ENCODE assay signal across 15 cellular contexts in the genomic region with DNA sequence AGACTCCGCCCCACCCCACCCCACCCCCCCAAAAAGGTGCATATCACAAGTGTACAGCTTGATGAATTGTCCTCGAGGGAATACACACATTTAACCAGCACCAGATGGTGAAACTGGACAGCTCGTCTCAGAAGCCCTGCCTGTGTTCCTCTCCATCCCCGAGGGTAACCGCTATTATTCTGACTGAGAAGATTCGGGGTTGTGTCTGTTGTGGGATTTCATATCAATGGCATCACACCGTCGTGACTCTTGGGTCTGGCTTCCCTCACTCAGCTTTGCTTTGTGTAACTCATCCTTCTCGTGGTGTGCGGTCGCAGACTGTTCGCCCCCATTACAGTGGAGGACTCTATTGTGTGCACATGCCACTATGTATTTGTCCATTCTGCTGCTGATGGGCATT. TPM values are rescaled to one million over a fixed set of nuclear protein-coding genes. Genes with fewer than 3 reads are reported as not detected.
DNase-seq lines count a peak whose midpoint lies in the region; ATAC-seq and TF ChIP-seq lines count a peak whose summit lies in the region.
"Had no signal": no experiment of that assay in that cellular context is flagged by ENCODE, and none has a peak within 500 bp of the region (broad histone marks: within the 10 kb centered on the region; RNA-seq: fewer than 3 reads in every experiment).

No MANE protein-coding gene starts in this region.

- H3K4me3 Mint-ChIP-seq in glutamatergic neuron (ENCODE audit: unreplicated experiment) (peak overlapping the region; percentile 64), CD14-positive monocyte (no peak overlapping the region)
- H3K4me3 Mint-ChIP-seq in CD8-positive, alpha-beta T cell = no peak overlapping the region
- H3K4me3 Mint-ChIP-seq: activated naive CD8-positive, alpha-beta T cell treated with anti-CD3 and anti-CD28 coated beads, Interleukin-2, amount 50 U/mL, for 24 hours; activated T-cell treated with anti-CD3 and anti-CD28 coated beads, Interleukin-2, amount 50 U/mL, for 4 hours had no signal

- H3K9me3 Mint-ChIP-seq in glutamatergic neuron (ENCODE audit: unreplicated experiment) (peaks cover 6% of the 10 kb centered on the region), CD14-positive monocyte (no peaks in the 10 kb centered on the region)
- H3K9me3 Mint-ChIP-seq in CD8-positive, alpha-beta T cell = no peaks in the 10 kb centered on the region
- H3K9me3 Mint-ChIP-seq: activated naive CD8-positive, alpha-beta T cell treated with anti-CD3 and anti-CD28 coated beads, Interleukin-2, amount 50 U/mL, for 24 hours; activated T-cell treated with anti-CD3 and anti-CD28 coated beads, Interleukin-2, amount 50 U/mL, for 4 hours had no signal

- POLR2A ChIA-PET in PC-9 (lab: Charles Lee; ENCODE audit: unreplicated experiment) = interaction anchor here (0.6 to 0.9 kb wide), 3 partner anchors 9 to 1544 kb away, joined by 3 read pairs; a partner anchor contains a TSS
- POLR2A ChIA-PET in CD8-positive, alpha-beta T cell (lab: Charles Lee) = no interaction called here

- peaks cover 23% of the 10 kb centered on the region for H3K4me1 Mint-ChIP-seq in glutamatergic neuron (ENCODE audit: low read depth, unreplicated experiment)
- peaks cover 2% of the 10 kb centered on the region for H3K4me1 Mint-ChIP-seq in CD14-positive monocyte
- H3K4me1 Mint-ChIP-seq in CD8-positive, alpha-beta T cell (ENCODE audit: low read depth) = no peaks in the 10 kb centered on the region
- H3K4me1 Mint-ChIP-seq: activated naive CD8-positive, alpha-beta T cell treated with anti-CD3 and anti-CD28 coated beads, Interleukin-2, amount 50 U/mL, for 24 hours had no signal

- DNase-seq in heart right ventricle (no peak), Right ventricle myocardium inferior (ENCODE audit: missing footprints) (no peak), PC-9 (no peak), glutamatergic neuron (no peak), suprapubic skin (ENCODE audit: low spot score in 2 of 2) (no peak), RKO (ENCODE audit: low spot score) (no peak), CD14-positive monocyte (ENCODE audit: low spot score) (no peak)
- DNase-seq in CD8-positive, alpha-beta T cell = no peak
- DNase-seq: activated naive CD8-positive, alpha-beta T cell treated with anti-CD3 and anti-CD28 coated beads, Interleukin-2, amount 50 U/mL, for 24 hours; activated T-cell treated with anti-CD3 and anti-CD28 coated beads, Interleukin-2, amount 50 U/mL, for 4 hours; Calu3; MG63; NCI-H2081; NK-92 treated with Interleukin-12 subunit alpha and Interleukin-12 subunit beta, amount 100 ng/mL, for 24 hours; testis had no signal

- no peaks in the 10 kb centered on the region for H3K9me2 ChIP-seq in PC-9 (ENCODE audit: insufficient read depth)

- H3K27me3 ChIP-seq in heart right ventricle (no peaks in the 10 kb centered on the region), PC-9 (ENCODE audit: insufficient read depth, low read depth) (no peaks in the 10 kb centered on the region), suprapubic skin (no peaks in the 10 kb centered on the region)
- H3K27me3 ChIP-seq in CD8-positive, alpha-beta T cell (ENCODE audit: insufficient read depth, low read length) = no peaks in the 10 kb centered on the region
- H3K27me3 ChIP-seq: MG63, testis had no signal

- H2AFZ ChIP-seq in PC-9 = no peak overlapping the region

- BruUV-seq in PC-9 (replicated peaks; lab: Mats Ljungman, UMichigan) = no TSS peak

- H3K27me3 Mint-ChIP-seq in glutamatergic neuron (ENCODE audit: unreplicated experiment) (peaks cover 14% of the 10 kb centered on the region), CD14-positive monocyte (ENCODE audit: low read depth in 3 of 3) (peaks cover 0 to 5% (median 2%) of the 10 kb centered on the region in 3 donors)
- no peaks in the 10 kb centered on the region for H3K27me3 Mint-ChIP-seq in CD8-positive, alpha-beta T cell (ENCODE audit: low read depth)
- H3K27me3 Mint-ChIP-seq: activated naive CD8-positive, alpha-beta T cell treated with anti-CD3 and anti-CD28 coated beads, Interleukin-2, amount 50 U/mL, for 24 hours had no signal

- no peak for TF ChIP-seq EP300 in suprapubic skin (IDR thresholded peaks at IDR 0.05)

- CTCF ChIA-PET in PC-9 (lab: Charles Lee) = interaction anchor here (0.7 to 1.8 kb wide), 3 partner anchors 9 to 291 kb away, joined by 3 to 6 read pairs (median 4); no protein-coding TSS in a partner anchor
- CTCF ChIA-PET in CD8-positive, alpha-beta T cell (lab: Charles Lee) = no interaction called here

- H3K36me3 ChIP-seq in heart right ventricle = peaks cover 0 to 3% (median 0%) of the 10 kb centered on the region in 9 donors
- H3K36me3 ChIP-seq in PC-9 (ENCODE audit: low read depth) = peaks cover 5% of the 10 kb centered on the region; the same call in 1 of the 2 replicates
- H3K36me3 ChIP-seq in suprapubic skin = no peaks in the 10 kb centered on the region
- H3K36me3 ChIP-seq in CD8-positive, alpha-beta T cell (ENCODE audit: insufficient read depth, low read length) = no peaks in the 10 kb centered on the region
- H3K36me3 ChIP-seq: MG63 had no signal

- no peak overlapping the region for H3K4me3 ChIP-seq in heart right ventricle
- no peak overlapping the region for H3K4me3 ChIP-seq in PC-9
- no peak overlapping the region for H3K4me3 ChIP-seq in suprapubic skin
- H3K4me3 ChIP-seq in CD8-positive, alpha-beta T cell (ENCODE audit: low read depth, low read length) = no peak overlapping the region
- H3K4me3 ChIP-seq: MG63, testis had no signal

- H3K27ac Mint-ChIP-seq in glutamatergic neuron (ENCODE audit: unreplicated experiment) (peak overlapping the region; percentile 92), CD14-positive monocyte (no peak overlapping the region)
- no peak overlapping the region for H3K27ac Mint-ChIP-seq in CD8-positive, alpha-beta T cell
- H3K27ac Mint-ChIP-seq: activated naive CD8-positive, alpha-beta T cell treated with anti-CD3 and anti-CD28 coated beads, Interleukin-2, amount 50 U/mL, for 24 hours had no signal

- H3K4me2 ChIP-seq in PC-9 = peak overlapping the region; percentile 59

- no peak for TF ChIP-seq POLR2A in suprapubic skin (IDR thresholded peaks at IDR 0.05)

- H4K20me1 ChIP-seq in PC-9 (ENCODE audit: insufficient read depth) = no peaks in the 10 kb centered on the region

- H3K79me2 ChIP-seq in PC-9 (ENCODE audit: low read depth) = peaks cover 81% of the 10 kb centered on the region

- whole genome bisulfite sequencing in heart right ventricle, 2 donors = 61 to 76% methylated on average over 12 of the region's 12 CpGs
- 81% methylated on average over 10 of the region's 12 CpGs for WGBS in suprapubic skin

- peaks cover 47 to 100% (median 89%) of the 10 kb centered on the region in 9 donors for H3K4me1 ChIP-seq in heart right ventricle
- H3K4me1 ChIP-seq in PC-9 (replicated peaks; ENCODE audit: insufficient read depth) = peaks cover 48% of the 10 kb centered on the region
- H3K4me1 ChIP-seq in suprapubic skin = peaks cover 7% of the 10 kb centered on the region
- H3K4me1 ChIP-seq in CD8-positive, alpha-beta T cell (ENCODE audit: insufficient read depth, low read length) = no peaks in the 10 kb centered on the region

- peaks cover 32% of the 10 kb centered on the region; the same call in 1 of the 2 replicates for H3F3A ChIP-seq in PC-9 (ENCODE audit: insufficient read depth, low read depth)

- ATAC-seq in heart right ventricle (no peak), Right ventricle myocardium inferior (no peak)
- ATAC-seq in CD8-positive, alpha-beta T cell = no peak
- ATAC-seq: activated naive CD8-positive, alpha-beta T cell treated with anti-CD3 and anti-CD28 coated beads, Interleukin-2, amount 50 U/mL, for 24 hours; activated T-cell treated with anti-CD3 and anti-CD28 coated beads, Interleukin-2, amount 50 U/mL, for 4 hours had no signal

- intact Hi-C loops in heart right ventricle (cut with DNase I) (no loop called here), Right ventricle myocardium inferior (cut with DNase I) (no loop called here), PC-9 (cut with micrococcal nuclease; ENCODE audit: unreplicated experiment) (loop anchor here (10.0 kb wide), 1 partner anchor 643 kb away; no protein-coding TSS in a partner anchor), CD14-positive monocyte (cut with micrococcal nuclease) (no loop called here)
- intact Hi-C loops in CD8-positive, alpha-beta T cell (cut with DNase I, micrococcal nuclease) = no loop called here

- H3K36me3 Mint-ChIP-seq in glutamatergic neuron (ENCODE audit: unreplicated experiment) (no peaks in the 10 kb centered on the region), CD14-positive monocyte (no peaks in the 10 kb centered on the region)
- no peaks in the 10 kb centered on the region for H3K36me3 Mint-ChIP-seq in CD8-positive, alpha-beta T cell

- H3K9me3 ChIP-seq in heart right ventricle (no peaks in the 10 kb centered on the region), PC-9 (ENCODE audit: insufficient read depth, low read depth) (no peaks in the 10 kb centered on the region), suprapubic skin (no peaks in the 10 kb centered on the region)
- no peaks in the 10 kb centered on the region for H3K9me3 ChIP-seq in CD8-positive, alpha-beta T cell (ENCODE audit: low read length)
- H3K9me3 ChIP-seq: MG63, testis had no signal

- H3K27ac ChIP-seq in heart right ventricle (peak overlapping the region in 8 of 10 donors; percentile 14 to 92 (median 80)), PC-9 (peak overlapping the region; percentile 83), suprapubic skin (peak overlapping the region; percentile 27)
- H3K27ac ChIP-seq in CD8-positive, alpha-beta T cell (ENCODE audit: low read depth, low read length) = no peak overlapping the region
- H3K27ac ChIP-seq: testis had no signal

- TF ChIP-seq CTCF in heart right ventricle (IDR thresholded peaks at IDR 0.05) = no peak
- TF ChIP-seq CTCF in PC-9 (conservative IDR thresholded peaks at IDR 0.05) = no peak
- no peak for TF ChIP-seq CTCF in glutamatergic neuron (IDR thresholded peaks at IDR 0.05; ENCODE audit: partially characterized antibody, unreplicated experiment)
- no peak for TF ChIP-seq CTCF in suprapubic skin (IDR thresholded peaks at IDR 0.05)
- no peak for TF ChIP-seq CTCF in CD14-positive monocyte (IDR thresholded peaks at IDR 0.05)
- TF ChIP-seq CTCF in CD8-positive, alpha-beta T cell (IDR thresholded peaks at IDR 0.05) = no peak

RNA-seq across cellular contexts. Expression of a gene that starts 18.8 kb away (rescaled TPM):
- total RNA-seq in heart right ventricle (100 to 1,000 TPM in 1 of 10 donors, 10 to 100 TPM in 9; 43.7 to 162 (median 71.0) TPM), Right ventricle myocardium inferior (59.0 TPM), PC-9 (2021) (57.5 and 75.3 TPM in 2 replicates), glutamatergic neuron (ENCODE audit: unreplicated experiment) (12.3 TPM), suprapubic skin (10 to 100 TPM; 10.2 to 27.9 (median 17.8) TPM)
- polyA plus RNA-seq in heart right ventricle (10 to 100 TPM; 34.4 to 41.3 TPM), CD14-positive monocyte (under 1 TPM in 1 of 2 donors, not detected in 1; 0.20 TPM)
- total RNA-seq in CD8-positive, alpha-beta T cell = under 1 TPM; 0.35 to 0.86 TPM
